ENCODE assay signal across 8 cellular contexts in the genomic region with DNA sequence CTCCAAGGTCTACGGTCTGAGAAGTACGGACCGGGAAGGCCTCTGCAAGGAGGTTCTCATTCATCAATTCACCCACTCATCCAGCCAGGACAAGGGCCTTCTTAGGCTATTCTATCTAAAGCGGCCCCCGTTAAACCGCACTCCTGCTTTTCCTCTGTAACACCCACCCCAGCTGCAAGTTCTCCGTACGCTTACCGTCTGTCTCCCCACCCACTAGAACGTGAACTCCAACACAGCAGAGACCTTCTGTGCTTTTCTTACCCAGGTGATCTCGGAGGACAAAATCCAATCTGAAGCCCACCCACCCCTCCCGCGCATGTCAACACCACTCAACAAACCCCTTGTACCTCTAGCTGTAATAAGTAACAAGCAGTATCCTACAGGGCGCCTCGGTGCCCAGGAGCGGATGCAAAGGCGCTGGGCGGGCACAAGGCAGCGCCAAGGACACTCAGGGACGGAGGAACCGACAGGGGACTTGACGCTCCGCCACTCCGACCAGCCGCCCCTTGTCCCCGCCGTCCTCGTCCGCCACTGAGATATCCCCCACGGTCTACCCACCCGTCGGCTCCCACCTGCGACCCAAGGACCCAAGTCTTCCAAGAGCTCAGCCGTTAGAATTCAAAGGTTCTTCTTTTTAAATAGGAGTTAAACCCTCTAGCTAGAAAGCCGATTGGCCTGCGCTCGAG. TPM values are rescaled to one million over a fixed set of nuclear protein-coding genes. Genes with fewer than 3 reads are reported as not detected.
DNase-seq lines count a peak whose midpoint lies in the region; ATAC-seq and TF ChIP-seq lines count a peak whose summit lies in the region.

A gene (minus strand): TSS at position 620 of the 686 bp plus-strand sequence. CDS start 4,018 bp downstream, outside the sequence.

- peak within 1 kb of the TSS; percentile 71 to 75 (median 75) for H3K4me3 ChIP-seq in right lobe of liver
- peak within 1 kb of the TSS; percentile 60 to 93 for H3K4me3 ChIP-seq in uterus

- no peaks in the 10 kb centered on the region for H3K9me3 ChIP-seq in right lobe of liver
- H3K9me3 ChIP-seq in uterus, result no peaks in the 10 kb centered on the region

- peaks cover 36% of the 10 kb centered on the region for H3K36me3 Mint-ChIP-seq in MCF 10A (ENCODE audit: insufficient read depth, unreplicated experiment)

- H3K27me3 ChIP-seq in right lobe of liver (no peaks in the 10 kb centered on the region), uterus (no peaks in the 10 kb centered on the region)

- peak; percentile 30 for TF ChIP-seq POLR2A in GM10847 (IDR thresholded peaks at IDR 0.05; ENCODE audit: extremely low read depth, insufficient read length)
- no peak for TF ChIP-seq POLR2A in right lobe of liver (IDR thresholded peaks at IDR 0.05)
- TF ChIP-seq POLR2A in uterus (IDR thresholded peaks at IDR 0.05), result no peak

- POLR2A ChIA-PET in MCF 10A (lab: Yijun Ruan, JAX), result interaction anchor here (0.6 to 6.8 kb wide), 22 partner anchors 9 to 652 kb away, joined by 3 to 100 read pairs (median 4); a partner anchor contains a TSS

- peaks cover 0 to 17% (median 3%) of the 10 kb centered on the region in 4 donors for H3K36me3 ChIP-seq in right lobe of liver
- no peaks in the 10 kb centered on the region for H3K36me3 ChIP-seq in uterus

- no TSS peak for BruUV-seq in MCF 10A (replicated peaks; lab: Mats Ljungman, UMichigan)

- no peak for TF ChIP-seq CTCF in MCF 10A (IDR thresholded peaks at IDR 0.05; ENCODE audit: unreplicated experiment)
- TF ChIP-seq CTCF in right lobe of liver (IDR thresholded peaks at IDR 0.05), result no peak
- TF ChIP-seq CTCF in uterus (IDR thresholded peaks at IDR 0.05), result no peak
- TF ChIP-seq CTCF in GM20000 (IDR thresholded peaks at IDR 0.05; ENCODE audit: extremely low read depth, missing control alignments), result no peak

- peak; percentile 22 for DNase-seq in HuH-7.5 (ENCODE audit: low spot score)
- DNase-seq in MCF 10A (ENCODE audit: unreplicated experiment), result no peak
- no peak for DNase-seq in right lobe of liver
- no peak for DNase-seq in uterus
- DNase-seq in NCI-H1048 (lab: John Stamatoyannopoulos, UW), result no peak
- DNase-seq in GM20000 (ENCODE audit: low spot score), result no peak

- ATAC-seq in GM21515 (IDR thresholded peaks at IDR 0.05; ENCODE audit: unreplicated experiment) (peak; percentile 29), right lobe of liver (peak; percentile 22 to 34 (median 28))

- peaks cover 27% of the 10 kb centered on the region for H3K4me1 Mint-ChIP-seq in MCF 10A (ENCODE audit: insufficient read depth, unreplicated experiment)

- under 1% methylated on average over 18 of the region's 37 CpGs for WGBS in right lobe of liver (ENCODE audit: insufficient coverage, low coverage, low lambda C conversion rate, missing lambda C conversion rate)

- H3K27ac ChIP-seq in right lobe of liver (peak within 1 kb of the TSS; percentile 92 to 93 (median 93)), uterus (peak within 1 kb of the TSS; percentile 85 to 90)

- intact Hi-C loops in MCF 10A (cut with micrococcal nuclease) (loop anchor here (2.0 kb wide), 2 partner anchors 33 to 189 kb away; a partner anchor contains a TSS), right lobe of liver (cut with DNase I) (no loop called here), uterus (cut with DNase I; ENCODE audit: low total_unique reads) (no loop called here)

- H3K4me1 ChIP-seq in right lobe of liver (peaks cover 0 to 12% (median 0%) of the 10 kb centered on the region in 4 donors), uterus (no peaks in the 10 kb centered on the region)

- no peak within 1 kb of the TSS for H3K4me3 Mint-ChIP-seq in MCF 10A (ENCODE audit: unreplicated experiment)

- no peaks in the 10 kb centered on the region for H3K9me3 Mint-ChIP-seq in MCF 10A (ENCODE audit: unreplicated experiment)

- H3K27ac Mint-ChIP-seq in MCF 10A (ENCODE audit: low read depth, unreplicated experiment), result no peak within 1 kb of the TSS

- H3K27me3 Mint-ChIP-seq in MCF 10A (ENCODE audit: insufficient read depth, unreplicated experiment), result no peaks in the 10 kb centered on the region

- CTCF ChIA-PET in MCF 10A (lab: Yijun Ruan, JAX), result interaction anchor here (0.6 to 3.0 kb wide), 14 partner anchors 9 to 670 kb away, joined by 3 to 30 read pairs (median 4); a partner anchor contains a TSS

RNA-seq across cellular contexts. Expression of the gene that starts here (rescaled TPM):
- total RNA-seq in MCF 10A (2022) (65.8 and 75.3 TPM in 2 replicates), right lobe of liver (1 to 10 TPM; 1.5 to 7.4 (median 2.5) TPM), uterus (10 to 100 TPM in 1 of 4 donors, 1 to 10 TPM in 2, not detected in 1; 1.9 to 17.4 (median 9.7) TPM)
